ENCODE assay signal across 8 cellular contexts in the genomic region with DNA sequence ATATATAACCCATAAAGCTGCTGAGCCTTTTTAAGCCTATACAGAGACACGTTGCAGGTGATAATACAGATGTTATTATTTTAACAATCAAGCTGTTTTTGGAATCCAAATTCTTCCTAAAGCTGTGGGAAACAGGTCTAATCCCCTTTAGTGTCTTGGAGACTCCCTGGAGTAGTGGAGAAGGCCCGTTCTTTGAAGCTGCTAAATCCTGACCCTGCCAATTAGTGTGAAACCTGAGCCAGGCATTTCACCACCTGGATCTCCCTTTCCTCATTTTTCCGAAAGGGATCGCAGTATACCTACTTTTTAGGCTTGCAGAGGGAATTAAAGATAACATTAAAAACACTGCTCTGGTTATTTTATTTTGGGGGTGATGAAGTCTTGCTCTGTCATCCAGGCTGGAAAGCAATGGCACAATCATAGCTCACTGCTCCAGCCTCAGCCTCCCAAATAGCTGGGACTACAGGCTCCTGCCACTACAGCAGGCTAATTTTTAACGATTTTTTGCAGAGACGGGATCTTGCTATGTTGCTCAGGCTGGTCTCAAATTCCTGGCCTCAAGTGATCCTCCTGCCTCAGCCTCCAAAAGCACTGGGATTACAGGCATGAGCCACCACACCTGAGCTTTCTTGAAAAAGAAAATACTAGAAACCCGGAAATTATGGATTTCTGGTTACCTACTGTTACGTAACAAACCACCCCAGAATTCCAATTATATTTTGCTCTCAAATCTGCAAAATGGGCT. TPM values are rescaled to one million over a fixed set of nuclear protein-coding genes. Genes with fewer than 3 reads are reported as not detected.
DNase-seq lines count a peak whose midpoint lies in the region; ATAC-seq and TF ChIP-seq lines count a peak whose summit lies in the region.

No MANE protein-coding gene starts in this region.

- no peaks in the 10 kb centered on the region for H3K9me3 Mint-ChIP-seq in progenitor cell of endocrine pancreas (ENCODE audit: low read depth)

- no peaks in the 10 kb centered on the region for H3K27me3 ChIP-seq in OCI-LY1 (ENCODE audit: insufficient read depth, low read length)

- H3F3A ChIP-seq in OCI-LY1 (ENCODE audit: insufficient read depth, low read length): peaks cover 4% of the 10 kb centered on the region; the same call in 1 of the 2 replicates

- H3K36me3 ChIP-seq in OCI-LY1 (ENCODE audit: insufficient read depth, low read length): peaks cover 20% of the 10 kb centered on the region

- H3K4me3 ChIP-seq in GM12864 (ENCODE audit: low read depth, low read length) (peak overlapping the region; percentile 55; the same call in 1 of the 2 replicates), OCI-LY1 (ENCODE audit: low read depth, low read length, poor library complexity, severe bottlenecking) (peak overlapping the region; percentile 72), epithelial cell of esophagus (ENCODE audit: low read length) (peak overlapping the region; percentile 95)

- H3K36me3 Mint-ChIP-seq in progenitor cell of endocrine pancreas (ENCODE audit: insufficient read depth): peaks cover 7% of the 10 kb centered on the region

- H3K4me2 ChIP-seq in OCI-LY1 (ENCODE audit: low read length): peak overlapping the region; percentile 82

- H3K27me3 Mint-ChIP-seq in progenitor cell of endocrine pancreas: no peaks in the 10 kb centered on the region

- no peaks in the 10 kb centered on the region for H3K9me2 ChIP-seq in OCI-LY1 (ENCODE audit: low read depth, low read length)

- no peak for DNase-seq in GM12864 (ENCODE audit: low read depth)
- DNase-seq in epithelial cell of esophagus (ENCODE audit: low read depth): no peak
- DNase-seq in progenitor cell of endocrine pancreas (ENCODE audit: low spot score, unreplicated experiment): no peak
- no peak for DNase-seq in stimulated activated CD4-positive, alpha-beta T cell treated with anti-CD3 and anti-CD28 coated beads, Interleukin-1b, Interleukin-23, amount 100 ng/mL, for 48 hours
- no peak for DNase-seq in stimulated activated CD4-positive, alpha-beta T cell treated with anti-CD3 and anti-CD28 coated beads, Interleukin-4, amount 100 ng/mL, for 1 hour

- peak overlapping the region; percentile 95 for H3K27ac ChIP-seq in OCI-LY1 (ENCODE audit: low read depth, low read length, poor library complexity, severe bottlenecking)

- H4K20me1 ChIP-seq in OCI-LY1 (ENCODE audit: insufficient read depth, low read length): no peaks in the 10 kb centered on the region

- H3K4me3 Mint-ChIP-seq in progenitor cell of endocrine pancreas (ENCODE audit: low read depth): no peak overlapping the region

- H3K9ac ChIP-seq in OCI-LY1 (ENCODE audit: low read length): peak overlapping the region; percentile 86

- H3K79me2 ChIP-seq in OCI-LY1 (ENCODE audit: insufficient read depth, low read length): peaks cover 12% of the 10 kb centered on the region; the same call in 1 of the 2 replicates

- ATAC-seq in HG02642 (IDR thresholded peaks at IDR 0.05; ENCODE audit: poor library complexity, unreplicated experiment) (no peak), HG02852 (IDR thresholded peaks at IDR 0.05; ENCODE audit: unreplicated experiment) (no peak)

- no peak overlapping the region for H2AFZ ChIP-seq in OCI-LY1 (ENCODE audit: low read length)

- TF ChIP-seq CTCF in GM12864 (IDR thresholded peaks at IDR 0.05; ENCODE audit: low read depth, low read length, missing control alignments): no peak
- no peak for TF ChIP-seq CTCF in OCI-LY1 (IDR thresholded peaks at IDR 0.05; ENCODE audit: low read length)
- TF ChIP-seq CTCF in epithelial cell of esophagus (IDR thresholded peaks at IDR 0.05; ENCODE audit: insufficient read depth, low read depth, low read length, missing control alignments): no peak
- TF ChIP-seq CTCF in progenitor cell of endocrine pancreas (IDR thresholded peaks at IDR 0.05; ENCODE audit: unreplicated experiment): no peak

- peak overlapping the region; percentile 16 for H3K27ac Mint-ChIP-seq in progenitor cell of endocrine pancreas

- H3K4me1 ChIP-seq in OCI-LY1 (ENCODE audit: insufficient read depth, low read length, severe bottlenecking): peaks cover 54% of the 10 kb centered on the region

- no peaks in the 10 kb centered on the region for H3K9me3 ChIP-seq in OCI-LY1 (ENCODE audit: low read length)

- peaks cover 15% of the 10 kb centered on the region for H3K4me1 Mint-ChIP-seq in progenitor cell of endocrine pancreas (ENCODE audit: low read depth)

RNA-seq across cellular contexts. Expression of a gene that starts 1.7 kb away (rescaled TPM):
- total RNA-seq in progenitor cell of endocrine pancreas: 41.0 and 46.5 TPM in 2 replicates

RNA-seq across cellular contexts. Expression of a gene that starts 4.9 kb away (rescaled TPM):
- total RNA-seq in progenitor cell of endocrine pancreas: 61.9 and 66.3 TPM in 2 replicates
